Comparison of ENCODE assay signal across 30 cellular contexts in genomic region chr4:26613735-26614134, GRCh38.
"Had no signal": no experiment of that assay in that cellular context is flagged by ENCODE, and none has a peak within 500 bp of the region (broad histone marks: within the 10 kb centered on the region; RNA-seq: fewer than 3 reads in every experiment).

No MANE protein-coding gene starts in this region.

- H3K27me3 ChIP-seq: brain microvascular endothelial cell, esophagus squamous epithelium, gastrocnemius medialis, neural progenitor cell, spleen, suprapubic skin, tibial artery, upper lobe of right lung had no signal

- H3K4me1 ChIP-seq: esophagus squamous epithelium, neural progenitor cell, suprapubic skin, tibial artery had no signal

- ATAC-seq: activated CD4-positive, CD25-positive, alpha-beta regulatory T cell treated with anti-CD3 and anti-CD28 coated beads, Interleukin-2, amount 50 U/mL, for 24 hours; gastrocnemius medialis; left cardiac atrium; left ventricle myocardium superior; naive thymus-derived CD4-positive, alpha-beta T cell; right cardiac atrium; T-helper 17 cell; upper lobe of right lung had no signal

- H3K27ac Mint-ChIP-seq: activated naive CD4-positive, alpha-beta T cell treated with anti-CD3 and anti-CD28 coated beads, Interleukin-2, amount 10 ng/mL, durations not matched to agents 7 days and 5 days; activated naive CD8-positive, alpha-beta T cell treated with anti-CD3 and anti-CD28 coated beads, Interleukin-2, amount 10 ng/mL, durations not matched to agents 7 days and 5 days; activated T-helper 1 cell treated with anti-CD3 and anti-CD28 coated beads, Interleukin-12 subunit alpha, Interleukin-12 subunit beta, Interleukin-2, Interleukin-4 antibody, amounts not matched to agents 30 ng/mL and 10 ng/mL and 1 ng/mL, durations not matched to agents 14 hours and 24 hours and 36 hours; endodermal cell; neural progenitor cell; T-helper 17 cell had no signal

- H3K36me3 Mint-ChIP-seq: neural progenitor cell had no signal

- H3K9me3 ChIP-seq: esophagus squamous epithelium, gastrocnemius medialis, spleen, suprapubic skin, tibial artery, upper lobe of right lung had no signal

- H2AFZ ChIP-seq: neural progenitor cell had no signal

- H3K4me3 Mint-ChIP-seq: activated naive CD4-positive, alpha-beta T cell treated with anti-CD3 and anti-CD28 coated beads, Interleukin-2, amount 10 ng/mL, durations not matched to agents 7 days and 5 days; activated naive CD8-positive, alpha-beta T cell treated with anti-CD3 and anti-CD28 coated beads, Interleukin-2, amount 10 ng/mL, durations not matched to agents 7 days and 5 days; activated T-helper 1 cell treated with anti-CD3 and anti-CD28 coated beads, Interleukin-12 subunit alpha, Interleukin-12 subunit beta, Interleukin-2, Interleukin-4 antibody, amounts not matched to agents 30 ng/mL and 10 ng/mL and 1 ng/mL, durations not matched to agents 14 hours and 24 hours and 36 hours; endodermal cell; naive thymus-derived CD4-positive, alpha-beta T cell; neural progenitor cell; T-helper 17 cell had no signal

- H3K4me3 ChIP-seq: esophagus squamous epithelium, gastrocnemius medialis, neural progenitor cell, spleen, suprapubic skin, tibial artery, upper lobe of right lung had no signal

- H3K9me3 Mint-ChIP-seq: activated naive CD4-positive, alpha-beta T cell treated with anti-CD3 and anti-CD28 coated beads, Interleukin-2, amount 10 ng/mL, durations not matched to agents 7 days and 5 days; activated T-helper 1 cell treated with anti-CD3 and anti-CD28 coated beads, Interleukin-12 subunit alpha, Interleukin-12 subunit beta, Interleukin-2, Interleukin-4 antibody, amounts not matched to agents 30 ng/mL and 10 ng/mL and 1 ng/mL, durations not matched to agents 14 hours and 24 hours and 36 hours; endodermal cell; neural progenitor cell had no signal

- H3K4me1 Mint-ChIP-seq: neural progenitor cell had no signal

- H3K27ac ChIP-seq: brain microvascular endothelial cell, esophagus squamous epithelium, gastrocnemius medialis, neural progenitor cell, spleen, suprapubic skin, tibial artery, upper lobe of right lung, WERI-Rb-1 had no signal

- H3K9ac ChIP-seq: neural progenitor cell had no signal

- H3K4me2 ChIP-seq: neural progenitor cell had no signal

- DNase-seq: activated CD4-positive, alpha-beta T cell treated with anti-CD3 and anti-CD28 coated beads for 48 hours; activated CD4-positive, alpha-beta T cell treated with anti-CD3 and anti-CD28 coated beads, Interleukin-2, amount 50 U/mL, for 48 hours; activated CD8-positive, alpha-beta memory T cell treated with anti-CD3 and anti-CD28 coated beads, Interleukin-2, amount 50 U/mL, for 4 hours; activated effector memory CD4-positive, alpha-beta T cell treated with anti-CD3 and anti-CD28 coated beads, Interleukin-2, amount 50 U/mL, for 16 hours; activated naive CD4-positive, alpha-beta T cell treated with anti-CD3 and anti-CD28 coated beads, Interleukin-2, amount 10 ng/mL, durations not matched to agents 7 days and 5 days; activated naive CD8-positive, alpha-beta T cell treated with anti-CD3 and anti-CD28 coated beads, Interleukin-2, amount 10 ng/mL, durations not matched to agents 7 days and 5 days; activated T-cell treated with anti-CD3 and anti-CD28 coated beads, Interleukin-2, amount 50 U/mL, for 1 hour; brain microvascular endothelial cell; caudate nucleus; endodermal cell; esophagus squamous epithelium; gastrocnemius medialis; glutamatergic neuron; left cardiac atrium; left ventricle myocardium superior; midbrain; naive thymus-derived CD4-positive, alpha-beta T cell; posterior cingulate gyrus; right cardiac atrium; spleen; stimulated activated naive CD4-positive, alpha-beta T cell; T-helper 17 cell; T1000; tibial artery; upper lobe of right lung; WERI-Rb-1 had no signal

- H3K27me3 Mint-ChIP-seq: activated naive CD4-positive, alpha-beta T cell treated with anti-CD3 and anti-CD28 coated beads, Interleukin-2, amount 10 ng/mL, durations not matched to agents 7 days and 5 days; activated naive CD8-positive, alpha-beta T cell treated with anti-CD3 and anti-CD28 coated beads, Interleukin-2, amount 10 ng/mL, durations not matched to agents 7 days and 5 days; naive thymus-derived CD4-positive, alpha-beta T cell; T-helper 17 cell had no signal

- H3K36me3 ChIP-seq: brain microvascular endothelial cell, esophagus squamous epithelium, gastrocnemius medialis, neural progenitor cell, suprapubic skin, tibial artery, upper lobe of right lung, WERI-Rb-1 had no signal
